Comparison of ENCODE assay signal across 1 cellular context in the genomic region with DNA sequence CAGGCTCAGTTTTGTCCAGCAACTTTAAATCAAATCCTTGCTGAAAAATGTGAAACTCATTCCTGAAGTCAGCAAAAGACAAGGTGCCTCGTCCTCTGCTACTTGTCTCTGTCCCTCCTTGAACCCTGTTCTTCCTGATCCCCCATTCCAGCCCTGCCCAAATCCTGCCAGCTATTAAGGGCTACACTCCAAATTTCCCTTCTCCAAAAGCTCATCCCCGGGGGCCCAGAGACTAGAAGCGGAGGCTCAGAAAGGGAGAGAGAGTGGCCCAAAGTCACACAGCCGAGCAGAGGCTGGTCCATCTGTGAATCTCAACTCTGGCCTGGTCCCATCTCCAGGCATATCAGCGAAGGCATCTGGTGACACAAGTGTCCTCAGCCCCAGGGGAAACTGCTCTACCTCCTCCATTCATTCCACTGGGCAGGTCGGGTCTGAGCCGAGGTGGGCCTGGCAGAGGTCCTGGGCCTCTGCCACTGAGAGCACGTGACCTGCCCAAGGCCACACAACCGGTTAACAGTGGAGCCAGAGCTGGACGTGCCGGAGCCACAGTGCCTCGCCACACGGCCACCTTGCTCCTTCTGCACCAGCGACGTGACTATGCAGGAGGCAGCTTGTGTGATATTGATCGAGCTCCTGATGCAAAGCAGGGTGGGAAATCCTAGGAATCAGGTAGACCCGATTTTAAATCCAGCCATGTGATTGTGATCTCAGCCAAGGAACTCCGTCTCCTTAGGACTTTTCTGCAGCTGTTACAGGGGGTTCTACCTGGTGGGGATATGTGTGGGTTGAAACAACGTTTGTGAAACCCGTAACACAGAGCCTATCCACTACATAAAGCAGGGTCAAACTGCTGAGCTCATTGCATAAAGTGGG.
TF ChIP-seq lines count a peak whose summit lies in the region.

No MANE protein-coding gene starts in this region.

TF ChIP-seq in HepG2, 621 proteins besides CTCF, POLR2A, EP300 and RAD21 (continued from another document and continues in another):
- TF ChIP-seq, protein P1, sequence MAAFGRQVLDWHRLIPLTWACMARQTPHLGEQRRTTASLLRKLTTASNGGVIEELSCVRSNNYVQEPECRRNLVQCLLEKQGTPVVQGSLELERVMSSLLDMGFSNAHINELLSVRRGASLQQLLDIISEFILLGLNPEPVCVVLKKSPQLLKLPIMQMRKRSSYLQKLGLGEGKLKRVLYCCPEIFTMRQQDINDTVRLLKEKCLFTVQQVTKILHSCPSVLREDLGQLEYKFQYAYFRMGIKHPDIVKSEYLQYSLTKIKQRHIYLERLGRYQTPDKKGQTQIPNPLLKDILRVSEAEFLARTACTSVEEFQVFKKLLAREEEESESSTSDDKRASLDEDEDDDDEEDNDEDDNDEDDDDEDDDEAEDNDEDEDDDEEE (CRISPR knock-in tag; IDR thresholded peaks at IDR 0.05) = peak; percentile 45; the same call in 1 of the 2 replicates
- TF ChIP-seq FOXA3 (CRISPR knock-in tag; IDR thresholded peaks at IDR 0.05) = peak; percentile 43; the same call in 1 of the 2 replicates
- TF ChIP-seq SKI (IDR thresholded peaks at IDR 0.05; ENCODE audit: partially characterized antibody) = no peak
- TF ChIP-seq ZNF430 (CRISPR knock-in tag; IDR thresholded peaks at IDR 0.05) = no peak; the same call in none of the 2 replicates
- no peak for TF ChIP-seq REPIN1 (CRISPR knock-in tag; IDR thresholded peaks at IDR 0.05; ENCODE audit: borderline replicate concordance, low read depth)
- peak; percentile 26 for TF ChIP-seq ZNF883 (CRISPR knock-in tag; IDR thresholded peaks at IDR 0.05; ENCODE audit: not compliant biosample characterization)
- 0 out of 2 replicates have a peak, but pooled peaks have one; percentile 4 for TF ChIP-seq ZNF24 (IDR thresholded peaks at IDR 0.05)
- TF ChIP-seq KDM5A (IDR thresholded peaks at IDR 0.05; ENCODE audit: borderline replicate concordance, low read length) = no peak
- TF ChIP-seq XRCC5 (optimal IDR thresholded peaks at IDR 0.05; ENCODE audit: low read length) = peak; percentile 11
- TF ChIP-seq SRSF9 (IDR thresholded peaks at IDR 0.05; ENCODE audit: borderline replicate concordance, insufficient read depth, low read depth, low read length, poor library complexity, severe bottlenecking) = no peak
- peak; percentile 76; the same call in 1 of the 2 replicates for TF ChIP-seq SP4 (CRISPR knock-in tag; IDR thresholded peaks at IDR 0.05)
- 0 out of 2 replicates have a peak, but pooled peaks have one; percentile 88 for TF ChIP-seq FOXO4 (CRISPR knock-in tag; conservative IDR thresholded peaks at IDR 0.05)
- TF ChIP-seq, protein P2, sequence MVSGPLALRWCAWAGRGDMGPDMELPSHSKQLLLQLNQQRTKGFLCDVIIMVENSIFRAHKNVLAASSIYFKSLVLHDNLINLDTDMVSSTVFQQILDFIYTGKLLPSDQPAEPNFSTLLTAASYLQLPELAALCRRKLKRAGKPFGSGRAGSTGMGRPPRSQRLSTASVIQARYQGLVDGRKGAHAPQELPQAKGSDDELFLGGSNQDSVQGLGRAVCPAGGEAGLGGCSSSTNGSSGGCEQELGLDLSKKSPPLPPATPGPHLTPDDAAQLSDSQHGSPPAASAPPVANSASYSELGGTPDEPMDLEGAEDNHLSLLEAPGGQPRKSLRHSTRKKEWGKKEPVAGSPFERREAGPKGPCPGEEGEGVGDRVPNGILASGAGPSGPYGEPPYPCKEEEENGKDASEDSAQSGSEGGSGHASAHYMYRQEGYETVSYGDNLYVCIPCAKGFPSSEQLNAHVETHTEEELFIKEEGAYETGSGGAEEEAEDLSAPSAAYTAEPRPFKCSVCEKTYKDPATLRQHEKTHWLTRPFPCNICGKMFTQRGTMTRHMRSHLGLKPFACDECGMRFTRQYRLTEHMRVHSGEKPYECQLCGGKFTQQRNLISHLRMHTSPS (CRISPR knock-in tag; IDR thresholded peaks at IDR 0.05; ENCODE audit: low read depth) = peak; percentile 87; the same call in 1 of the 2 replicates
- TF ChIP-seq ZHX1 (CRISPR knock-in tag; IDR thresholded peaks at IDR 0.05; ENCODE audit: low read depth) = peak; percentile 67; the same call in 1 of the 2 replicates
- TF ChIP-seq, protein P3, sequence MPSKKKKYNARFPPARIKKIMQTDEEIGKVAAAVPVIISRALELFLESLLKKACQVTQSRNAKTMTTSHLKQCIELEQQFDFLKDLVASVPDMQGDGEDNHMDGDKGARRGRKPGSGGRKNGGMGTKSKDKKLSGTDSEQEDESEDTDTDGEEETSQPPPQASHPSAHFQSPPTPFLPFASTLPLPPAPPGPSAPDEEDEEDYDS (CRISPR knock-in tag; IDR thresholded peaks at IDR 0.05) = peak; percentile 48; the same call in 1 of the 2 replicates
- no peak for TF ChIP-seq ZNF256 (CRISPR knock-in tag; conservative IDR thresholded peaks at IDR 0.05)
- TF ChIP-seq, protein P4, sequence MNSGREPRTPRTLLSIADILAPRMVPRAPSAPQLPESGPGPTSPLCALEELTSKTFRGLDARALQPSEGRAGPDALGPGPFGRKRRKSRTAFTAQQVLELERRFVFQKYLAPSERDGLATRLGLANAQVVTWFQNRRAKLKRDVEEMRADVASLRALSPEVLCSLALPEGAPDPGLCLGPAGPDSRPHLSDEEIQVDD (CRISPR knock-in tag; IDR thresholded peaks at IDR 0.05; ENCODE audit: borderline replicate concordance) = peak; percentile 38; the same call in 1 of the 2 replicates
- no peak for TF ChIP-seq MBNL3 (CRISPR knock-in tag; conservative IDR thresholded peaks at IDR 0.05)
- TF ChIP-seq, protein P5, sequence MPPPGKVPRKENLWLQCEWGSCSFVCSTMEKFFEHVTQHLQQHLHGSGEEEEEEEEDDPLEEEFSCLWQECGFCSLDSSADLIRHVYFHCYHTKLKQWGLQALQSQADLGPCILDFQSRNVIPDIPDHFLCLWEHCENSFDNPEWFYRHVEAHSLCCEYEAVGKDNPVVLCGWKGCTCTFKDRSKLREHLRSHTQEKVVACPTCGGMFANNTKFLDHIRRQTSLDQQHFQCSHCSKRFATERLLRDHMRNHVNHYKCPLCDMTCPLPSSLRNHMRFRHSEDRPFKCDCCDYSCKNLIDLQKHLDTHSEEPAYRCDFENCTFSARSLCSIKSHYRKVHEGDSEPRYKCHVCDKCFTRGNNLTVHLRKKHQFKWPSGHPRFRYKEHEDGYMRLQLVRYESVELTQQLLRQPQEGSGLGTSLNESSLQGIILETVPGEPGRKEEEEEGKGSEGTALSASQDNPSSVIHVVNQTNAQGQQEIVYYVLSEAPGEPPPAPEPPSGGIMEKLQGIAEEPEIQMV (CRISPR knock-in tag; IDR thresholded peaks at IDR 0.05; ENCODE audit: low read depth) = no peak
- peak; percentile 92 for TF ChIP-seq MAX (IDR thresholded peaks at IDR 0.05)
- peak; percentile 56; the same call in 1 of the 2 replicates for TF ChIP-seq ZBTB39 (CRISPR knock-in tag; IDR thresholded peaks at IDR 0.05)
- peak; percentile 16; the same call in 1 of the 2 replicates for TF ChIP-seq BORCS8-MEF2B (CRISPR knock-in tag; IDR thresholded peaks at IDR 0.05)
- TF ChIP-seq, protein P6, sequence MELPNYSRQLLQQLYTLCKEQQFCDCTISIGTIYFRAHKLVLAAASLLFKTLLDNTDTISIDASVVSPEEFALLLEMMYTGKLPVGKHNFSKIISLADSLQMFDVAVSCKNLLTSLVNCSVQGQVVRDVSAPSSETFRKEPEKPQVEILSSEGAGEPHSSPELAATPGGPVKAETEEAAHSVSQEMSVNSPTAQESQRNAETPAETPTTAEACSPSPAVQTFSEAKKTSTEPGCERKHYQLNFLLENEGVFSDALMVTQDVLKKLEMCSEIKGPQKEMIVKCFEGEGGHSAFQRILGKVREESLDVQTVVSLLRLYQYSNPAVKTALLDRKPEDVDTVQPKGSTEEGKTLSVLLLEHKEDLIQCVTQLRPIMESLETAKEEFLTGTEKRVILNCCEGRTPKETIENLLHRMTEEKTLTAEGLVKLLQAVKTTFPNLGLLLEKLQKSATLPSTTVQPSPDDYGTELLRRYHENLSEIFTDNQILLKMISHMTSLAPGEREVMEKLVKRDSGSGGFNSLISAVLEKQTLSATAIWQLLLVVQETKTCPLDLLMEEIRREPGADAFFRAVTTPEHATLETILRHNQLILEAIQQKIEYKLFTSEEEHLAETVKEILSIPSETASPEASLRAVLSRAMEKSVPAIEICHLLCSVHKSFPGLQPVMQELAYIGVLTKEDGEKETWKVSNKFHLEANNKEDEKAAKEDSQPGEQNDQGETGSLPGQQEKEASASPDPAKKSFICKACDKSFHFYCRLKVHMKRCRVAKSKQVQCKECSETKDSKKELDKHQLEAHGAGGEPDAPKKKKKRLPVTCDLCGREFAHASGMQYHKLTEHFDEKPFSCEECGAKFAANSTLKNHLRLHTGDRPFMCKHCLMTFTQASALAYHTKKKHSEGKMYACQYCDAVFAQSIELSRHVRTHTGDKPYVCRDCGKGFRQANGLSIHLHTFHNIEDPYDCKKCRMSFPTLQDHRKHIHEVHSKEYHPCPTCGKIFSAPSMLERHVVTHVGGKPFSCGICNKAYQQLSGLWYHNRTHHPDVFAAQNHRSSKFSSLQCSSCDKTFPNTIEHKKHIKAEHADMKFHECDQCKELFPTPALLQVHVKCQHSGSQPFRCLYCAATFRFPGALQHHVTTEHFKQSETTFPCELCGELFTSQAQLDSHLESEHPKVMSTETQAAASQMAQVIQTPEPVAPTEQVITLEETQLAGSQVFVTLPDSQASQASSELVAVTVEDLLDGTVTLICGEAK (IDR thresholded peaks at IDR 0.05) = no peak
- TF ChIP-seq, protein P6 (CRISPR knock-in tag; IDR thresholded peaks at IDR 0.05) = peak; percentile 20; the same call in 1 of the 2 replicates
- TF ChIP-seq TSC22D2 (CRISPR knock-in tag; IDR thresholded peaks at IDR 0.05; ENCODE audit: borderline replicate concordance) = 0 out of 2 replicates have a peak, but pooled peaks have one; percentile 56
- peak; percentile 54; the same call in 1 of the 2 replicates for TF ChIP-seq GATAD2A (CRISPR knock-in tag; IDR thresholded peaks at IDR 0.05)
- peak; percentile 40; the same call in 1 of the 2 replicates for TF ChIP-seq CHD4 (IDR thresholded peaks at IDR 0.05; ENCODE audit: borderline replicate concordance, low read length)
